19 cellular contexts compared by ENCODE assay signal in the genomic region with DNA sequence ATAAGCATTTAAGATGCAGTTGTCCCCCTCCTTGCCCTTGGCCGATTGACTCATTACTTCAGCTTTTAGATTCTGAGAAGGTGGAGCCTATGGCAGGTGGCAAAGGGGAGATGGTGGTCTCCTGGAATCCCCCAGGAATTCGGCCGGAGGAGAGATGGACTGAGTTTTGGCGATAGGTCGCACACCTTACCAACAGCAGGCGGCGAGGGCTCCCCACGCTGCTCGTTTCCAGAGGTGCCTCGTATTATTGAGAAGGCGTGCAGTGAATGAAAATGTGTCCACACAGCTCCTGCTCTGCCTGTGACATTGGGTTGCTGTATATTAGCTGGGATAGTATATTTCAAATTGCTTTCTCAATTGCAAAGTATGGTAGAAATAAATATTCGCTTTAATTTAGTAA.
A peak's percentile ranks its signal among the peaks of the same experiment; 100 is the strongest.
DNase-seq lines count a peak whose midpoint lies in the region; ATAC-seq and TF ChIP-seq lines count a peak whose summit lies in the region.
"Had no signal": no experiment of that assay in that cellular context is flagged by ENCODE, and none has a peak within 500 bp of the region (broad histone marks: within the 10 kb centered on the region; RNA-seq: fewer than 3 reads in every experiment).

No MANE protein-coding gene starts in this region.

- DNase-seq in GM23338 (ENCODE audit: low spot score) (no peak), WTC11 (ENCODE audit: low spot score) (no peak), dorsolateral prefrontal cortex (no peak), OCI-LY7 (ENCODE audit: low spot score) (no peak), MCF 10A (ENCODE audit: unreplicated experiment) (no peak)
- DNase-seq in activated naive CD4-positive, alpha-beta T cell treated with anti-CD3 and anti-CD28 coated beads, Interleukin-2, amount 10 ng/mL, durations not matched to agents 7 days and 5 days: no peak
- DNase-seq: C1 segment of cervical spinal cord; Caco-2; CD8-positive, alpha-beta T cell; DMS153; DND-41; EL; GDM1; GOT3; H7 had no signal

- H2AFZ ChIP-seq in GM23338 (no peak overlapping the region), OCI-LY7 (ENCODE audit: low read length) (no peak overlapping the region)

- H3K79me2 ChIP-seq in GM23338 (replicated peaks; ENCODE audit: insufficient read depth) (peaks cover 93% of the 10 kb centered on the region), OCI-LY7 (ENCODE audit: insufficient read depth, low read depth, low read length) (peaks cover 25% of the 10 kb centered on the region; the same call in 1 of the 2 replicates)

- H3K9me2 ChIP-seq in GM23338 (ENCODE audit: insufficient read depth): no peaks in the 10 kb centered on the region
- no peaks in the 10 kb centered on the region for H3K9me2 ChIP-seq in OCI-LY7 (ENCODE audit: insufficient read depth, low read length)

- H3K9me3 Mint-ChIP-seq in GM23338: no peaks in the 10 kb centered on the region
- no peaks in the 10 kb centered on the region for H3K9me3 Mint-ChIP-seq in WTC11
- H3K9me3 Mint-ChIP-seq in activated naive CD4-positive, alpha-beta T cell treated with anti-CD3 and anti-CD28 coated beads, Interleukin-2, amount 10 ng/mL, durations not matched to agents 7 days and 5 days: no peaks in the 10 kb centered on the region
- H3K9me3 Mint-ChIP-seq in MCF 10A (ENCODE audit: unreplicated experiment): no peaks in the 10 kb centered on the region
- H3K9me3 Mint-ChIP-seq: CD8-positive, alpha-beta T cell had no signal

- ATAC-seq in GM23338: peak; percentile 25
- no peak for ATAC-seq in WTC11
- ATAC-seq: CD8-positive, alpha-beta T cell; GM12878; HCT116 had no signal

- H3K27ac Mint-ChIP-seq in GM23338 (no peak overlapping the region; the same call in 1 of the 2 replicates), WTC11 (peak overlapping the region; percentile 77), MCF 10A (ENCODE audit: low read depth, unreplicated experiment) (no peak overlapping the region)
- H3K27ac Mint-ChIP-seq in activated naive CD4-positive, alpha-beta T cell treated with anti-CD3 and anti-CD28 coated beads, Interleukin-2, amount 10 ng/mL, durations not matched to agents 7 days and 5 days: no peak overlapping the region
- H3K27ac Mint-ChIP-seq: CD8-positive, alpha-beta T cell had no signal

- intact Hi-C loops in dorsolateral prefrontal cortex (cut with DNase I): no loop called here
- intact Hi-C loops in OCI-LY7 (cut with micrococcal nuclease; ENCODE audit: unreplicated experiment): no loop called here
- intact Hi-C loops in MCF 10A (cut with micrococcal nuclease): no loop called here

- H3K4me3 Mint-ChIP-seq in GM23338 (0 out of 3 replicates have a peak overlapping the region, but pooled peaks have one; percentile 26), WTC11 (peak overlapping the region; percentile 13; the same call in 1 of the 2 replicates), MCF 10A (ENCODE audit: unreplicated experiment) (no peak overlapping the region)
- H3K4me3 Mint-ChIP-seq in activated naive CD4-positive, alpha-beta T cell treated with anti-CD3 and anti-CD28 coated beads, Interleukin-2, amount 10 ng/mL, durations not matched to agents 7 days and 5 days: no peak overlapping the region
- H3K4me3 Mint-ChIP-seq: CD8-positive, alpha-beta T cell had no signal

- 0 out of 4 replicates have a peak, but pooled peaks of 1 of the 2 experiments have one; percentile 17 for TF ChIP-seq CTCF in GM23338 (conservative IDR thresholded peaks at IDR 0.05; ENCODE audit: low read depth in 2 of 2)
- no peak for TF ChIP-seq CTCF in WTC11 (IDR thresholded peaks at IDR 0.05)
- no peak for TF ChIP-seq CTCF in dorsolateral prefrontal cortex (IDR thresholded peaks at IDR 0.05 in 54 of 56, conservative IDR thresholded peaks at IDR 0.05 in 2 of 56; ENCODE audit: low read depth in 1 of 56, partially characterized antibody in 56 of 56)
- TF ChIP-seq CTCF in OCI-LY7 (conservative IDR thresholded peaks at IDR 0.05; ENCODE audit: low read length): no peak
- TF ChIP-seq CTCF in MCF 10A (IDR thresholded peaks at IDR 0.05; ENCODE audit: unreplicated experiment): no peak

- H3K36me3 ChIP-seq in GM23338 (ENCODE audit: insufficient read depth) (no peaks in the 10 kb centered on the region), HUES6 (ENCODE audit: control insufficient read depth, insufficient read depth, low read length) (no peaks in the 10 kb centered on the region), iPS-20b (ENCODE audit: insufficient read depth, low read depth, low read length) (no peaks in the 10 kb centered on the region), OCI-LY7 (ENCODE audit: insufficient read depth, low read length) (no peaks in the 10 kb centered on the region)

- H3K4me1 ChIP-seq in GM23338 (ENCODE audit: insufficient read depth) (peaks cover 35% of the 10 kb centered on the region), HUES6 (ENCODE audit: control insufficient read depth, insufficient read depth, low read length) (peaks cover 44% of the 10 kb centered on the region), iPS-20b (ENCODE audit: insufficient read depth, low read length) (peaks cover 27% of the 10 kb centered on the region), OCI-LY7 (ENCODE audit: insufficient read depth, low read length, poor library complexity, severe bottlenecking) (peaks cover 11% of the 10 kb centered on the region)
- H3K4me1 ChIP-seq: Caco-2 had no signal

- H3K9ac ChIP-seq in HUES6 (ENCODE audit: low read length): no peak overlapping the region
- H3K9ac ChIP-seq in iPS-20b (ENCODE audit: low read depth, low read length): no peak overlapping the region

- POLR2A ChIA-PET in WTC11 (lab: Charles Lee) (no interaction called here), OCI-LY7 (lab: Charles Lee) (interaction anchor here (0.9 to 1.3 kb wide), 2 partner anchors 13 to 14 kb away, joined by 3 to 5 read pairs; no protein-coding TSS in a partner anchor), MCF 10A (lab: Yijun Ruan, JAX) (interaction anchor here (0.6 to 2.5 kb wide), 3 partner anchors 8 to 20 kb away, joined by 3 to 7 read pairs (median 4); no protein-coding TSS in a partner anchor)

- H3K4me3 ChIP-seq in GM23338 (no peak overlapping the region), HUES6 (ENCODE audit: low read depth, low read length) (no peak overlapping the region), iPS-20b (ENCODE audit: low read length) (peak overlapping the region; percentile 23; the same call in 1 of the 2 replicates), dorsolateral prefrontal cortex (no peak overlapping the region), OCI-LY7 (ENCODE audit: low read depth, low read length, poor library complexity, severe bottlenecking) (no peak overlapping the region)
- H3K4me3 ChIP-seq: GM12878 had no signal

- no peaks in the 10 kb centered on the region; the same call in 2 of the 3 replicates for H3K36me3 Mint-ChIP-seq in GM23338 (ENCODE audit: low read depth)
- H3K36me3 Mint-ChIP-seq in WTC11: 0 out of 2 replicates have a peak, but pooled peaks cover 3% of the 10 kb centered on the region
- H3K36me3 Mint-ChIP-seq in activated naive CD4-positive, alpha-beta T cell treated with anti-CD3 and anti-CD28 coated beads, Interleukin-2, amount 10 ng/mL, durations not matched to agents 7 days and 5 days: peaks cover 2% of the 10 kb centered on the region
- H3K36me3 Mint-ChIP-seq in MCF 10A (ENCODE audit: insufficient read depth, unreplicated experiment): no peaks in the 10 kb centered on the region

- no peaks in the 10 kb centered on the region for H4K20me1 ChIP-seq in GM23338 (replicated peaks; ENCODE audit: insufficient read depth)
- no peaks in the 10 kb centered on the region for H4K20me1 ChIP-seq in OCI-LY7 (ENCODE audit: insufficient read depth, low read length)

- H3K4me2 ChIP-seq in GM23338 (peak overlapping the region; percentile 8), OCI-LY7 (ENCODE audit: low read length) (no peak overlapping the region)

- no peaks in the 10 kb centered on the region for H3F3A ChIP-seq in GM23338 (replicated peaks; ENCODE audit: low read depth)

- H3K27me3 ChIP-seq in GM23338 (ENCODE audit: insufficient read depth): no peaks in the 10 kb centered on the region
- H3K27me3 ChIP-seq in HUES6 (ENCODE audit: control insufficient read depth, insufficient read depth, low read length): no peaks in the 10 kb centered on the region
- H3K27me3 ChIP-seq in iPS-20b (ENCODE audit: insufficient read depth, low read length): no peaks in the 10 kb centered on the region
- H3K27me3 ChIP-seq in dorsolateral prefrontal cortex: no peaks in the 10 kb centered on the region

- peaks cover 4% of the 10 kb centered on the region for H3K27me3 Mint-ChIP-seq in GM23338 (ENCODE audit: insufficient read depth, low read depth, poor library complexity)
- H3K27me3 Mint-ChIP-seq in WTC11 (ENCODE audit: low read depth): no peaks in the 10 kb centered on the region
- no peaks in the 10 kb centered on the region for H3K27me3 Mint-ChIP-seq in activated naive CD4-positive, alpha-beta T cell treated with anti-CD3 and anti-CD28 coated beads, Interleukin-2, amount 10 ng/mL, durations not matched to agents 7 days and 5 days
- H3K27me3 Mint-ChIP-seq in MCF 10A (ENCODE audit: insufficient read depth, unreplicated experiment): no peaks in the 10 kb centered on the region

- H3K27ac ChIP-seq in GM23338 (ENCODE audit: low read depth) (peak overlapping the region; percentile 43; the same call in 1 of the 2 replicates), HUES6 (ENCODE audit: low read depth, low read length) (peak overlapping the region; percentile 42; the same call in 1 of the 2 replicates), iPS-20b (ENCODE audit: low read length) (no peak overlapping the region), dorsolateral prefrontal cortex (no peak overlapping the region), OCI-LY7 (ENCODE audit: low read depth, low read length, poor library complexity, severe bottlenecking) (no peak overlapping the region)

- H3K9me3 ChIP-seq in HUES6 (ENCODE audit: control insufficient read depth, insufficient read depth, low read depth, low read length): no peaks in the 10 kb centered on the region
- no peaks in the 10 kb centered on the region for H3K9me3 ChIP-seq in iPS-20b (ENCODE audit: insufficient read depth, low read depth, low read length)
- no peaks in the 10 kb centered on the region for H3K9me3 ChIP-seq in OCI-LY7 (ENCODE audit: low read length)
- H3K9me3 ChIP-seq: Caco-2 had no signal

- peaks cover 60% of the 10 kb centered on the region for H3K4me1 Mint-ChIP-seq in GM23338
- peaks cover 56% of the 10 kb centered on the region for H3K4me1 Mint-ChIP-seq in WTC11
- no peaks in the 10 kb centered on the region for H3K4me1 Mint-ChIP-seq in activated naive CD4-positive, alpha-beta T cell treated with anti-CD3 and anti-CD28 coated beads, Interleukin-2, amount 10 ng/mL, durations not matched to agents 7 days and 5 days
- peaks cover 10% of the 10 kb centered on the region for H3K4me1 Mint-ChIP-seq in MCF 10A (ENCODE audit: insufficient read depth, unreplicated experiment)

- BruUV-seq in OCI-LY7 (replicated peaks; lab: Mats Ljungman, UMichigan) (no TSS peak), MCF 10A (replicated peaks; lab: Mats Ljungman, UMichigan) (no TSS peak)

- CTCF ChIA-PET in WTC11 (lab: Charles Lee) (interaction anchor here (1.0 kb wide), 1 partner anchor 182 kb away, joined by 3 read pairs; no protein-coding TSS in a partner anchor), OCI-LY7 (lab: Charles Lee; ENCODE audit: unreplicated experiment) (no interaction called here), MCF 10A (lab: Yijun Ruan, JAX) (interaction anchor here (0.7 to 1.0 kb wide), 2 partner anchors 22 to 186 kb away, joined by 4 to 5 read pairs; no protein-coding TSS in a partner anchor)
- CTCF ChIA-PET in activated naive CD4-positive, alpha-beta T cell treated with anti-CD3 and anti-CD28 coated beads, Interleukin-2, amount 10 ng/mL, durations not matched to agents 7 days and 5 days (lab: Charles Lee): no interaction called here

Comparison
In these comparisons a context has a peak if more than half of its experiments do, and no peak if none do; other contexts are left out.
1. H3K27ac ChIP-seq: peak in GM23338 (single experiment) and HUES6 (single experiment); none in iPS-20b (single experiment), dorsolateral prefrontal cortex (0 of 59) and OCI-LY7 (single experiment).
2. H3K4me3 Mint-ChIP-seq: peak in GM23338 (single experiment) and WTC11 (single experiment); none in activated naive CD4-positive, alpha-beta T cell treated with anti-CD3 and anti-CD28 coated beads, Interleukin-2, amount 10 ng/mL, durations not matched to agents 7 days and 5 days (single experiment) and MCF 10A (single experiment).
3. CTCF ChIA-PET loops: an anchor here in WTC11 (1.0 kb wide) and MCF 10A (0.7 to 1.0 kb wide); none called in OCI-LY7 and activated naive CD4-positive, alpha-beta T cell treated with anti-CD3 and anti-CD28 coated beads, Interleukin-2, amount 10 ng/mL, durations not matched to agents 7 days and 5 days.